In the genomic region with DNA sequence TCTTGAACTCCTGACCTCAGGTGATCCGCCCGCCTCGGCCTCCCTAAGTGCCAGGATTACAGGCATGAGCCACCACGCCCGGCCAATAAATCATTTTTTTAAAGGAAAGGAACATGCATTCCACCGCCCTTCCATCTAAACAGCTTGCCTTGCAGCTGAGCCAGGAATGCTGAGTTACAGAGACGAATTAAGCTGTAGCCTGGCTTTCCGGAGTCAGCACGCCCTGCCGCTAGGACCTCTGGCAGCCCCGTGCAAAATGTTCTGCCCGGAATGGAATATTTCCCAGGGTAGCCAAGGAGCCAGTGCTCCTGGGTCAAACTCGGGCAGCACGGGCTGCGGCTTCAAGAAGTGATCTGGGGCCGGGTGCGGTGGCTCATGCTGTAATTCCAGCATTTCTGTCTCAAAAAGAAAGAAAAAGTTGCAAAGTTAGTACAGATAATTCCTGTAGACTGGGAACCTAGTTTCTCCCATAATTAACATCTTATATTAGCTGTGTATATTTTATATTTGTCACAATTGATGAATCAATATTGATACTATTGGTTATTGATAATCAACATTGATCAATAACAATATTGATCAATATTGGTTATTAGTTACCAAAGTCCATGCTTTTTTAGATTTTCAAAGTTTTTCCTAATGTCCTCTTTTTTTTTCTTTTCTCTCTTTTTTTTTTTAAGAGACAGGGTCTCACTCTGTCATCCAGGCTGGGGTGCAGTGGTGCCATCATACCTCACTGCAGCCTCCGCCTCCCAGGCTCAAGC, we compare ENCODE assay signal across 27 cellular contexts. TPM values are rescaled to one million over a fixed set of nuclear protein-coding genes. Genes with fewer than 3 reads are reported as not detected.
DNase-seq lines count a peak whose midpoint lies in the region; ATAC-seq and TF ChIP-seq lines count a peak whose summit lies in the region.
"Had no signal": no experiment of that assay in that cellular context is flagged by ENCODE, and none has a peak within 500 bp of the region (broad histone marks: within the 10 kb centered on the region; RNA-seq: fewer than 3 reads in every experiment).

No MANE protein-coding gene starts in this region.

- ATAC-seq in Right ventricle myocardium superior (ENCODE audit: poor library complexity) = peak; percentile 69
- ATAC-seq in left cardiac atrium = no peak
- no peak for ATAC-seq in HG02571 (IDR thresholded peaks at IDR 0.05; ENCODE audit: unreplicated experiment)
- ATAC-seq: activated CD8-positive, alpha-beta memory T cell treated with anti-CD3 and anti-CD28 coated beads, Interleukin-2, amount 10 ng/mL, durations not matched to agents 7 days and 5 days; naive thymus-derived CD4-positive, alpha-beta T cell had no signal

- H3K4me2 ChIP-seq in osteoblast (ENCODE audit: insufficient read depth, low read length) = no peak overlapping the region
- H3K4me2 ChIP-seq: BLaER1 had no signal

- TF ChIP-seq POLR2A in esophagus muscularis mucosa (IDR thresholded peaks at IDR 0.05; ENCODE audit: low read depth) = no peak

- no peaks in the 10 kb centered on the region for H3K36me3 ChIP-seq in esophagus muscularis mucosa
- no peaks in the 10 kb centered on the region for H3K36me3 ChIP-seq in osteoblast (ENCODE audit: insufficient read depth, low read length)
- H3K36me3 ChIP-seq: BLaER1, heart left ventricle, thyroid gland had no signal

- H3K79me2 ChIP-seq in osteoblast (ENCODE audit: insufficient read depth, low read length) = no peaks in the 10 kb centered on the region

- intact Hi-C loops in Right ventricle myocardium superior (cut with DNase I) = no loop called here
- intact Hi-C loops in left cardiac atrium (cut with DNase I) = no loop called here
- intact Hi-C loops in esophagus muscularis mucosa (cut with DNase I) = no loop called here

- H4K20me1 ChIP-seq in osteoblast (ENCODE audit: insufficient read depth, low read length) = no peaks in the 10 kb centered on the region
- H4K20me1 ChIP-seq: BLaER1 had no signal

- peaks cover 0 to 8% (median 8%) of the 10 kb centered on the region in 4 donors for H3K9me3 ChIP-seq in esophagus muscularis mucosa
- no peaks in the 10 kb centered on the region for H3K9me3 ChIP-seq in osteoblast (ENCODE audit: low read depth, low read length)
- H3K9me3 ChIP-seq: thyroid gland had no signal

- no peak overlapping the region for H2AFZ ChIP-seq in osteoblast (ENCODE audit: low read length)

- WGBS in esophagus muscularis mucosa = 53% methylated on average over 18 of the region's 18 CpGs

- DNase-seq in Right ventricle myocardium superior (no peak), left cardiac atrium (no peak), esophagus muscularis mucosa (ENCODE audit: extremely low spot score) (no peak), osteoblast (ENCODE audit: insufficient read length, low spot score, missing footprints) (peak; percentile 4), C1 segment of cervical spinal cord (lab: John Stamatoyannopoulos, UW) (no peak), dedifferentiated amniotic fluid mesenchymal stem cell (ENCODE audit: extremely low spot score) (no peak), anterior cingulate cortex (lab: John Stamatoyannopoulos, UW) (no peak)
- DNase-seq: activated CD4-positive, alpha-beta T cell treated with anti-CD3 and anti-CD28 coated beads, Interleukin-2, amount 50 U/mL, for 1 hour; activated CD8-positive, alpha-beta memory T cell treated with anti-CD3 and anti-CD28 coated beads, Interleukin-2, amount 10 ng/mL, durations not matched to agents 7 days and 5 days; activated naive CD4-positive, alpha-beta T cell treated with anti-CD3 and anti-CD28 coated beads, Interleukin-2, amount 50 U/mL, for 16 hours; Caco-2; cerebellar nuclear complex; H9; naive thymus-derived CD4-positive, alpha-beta T cell; NCI-H1048; NCI-H1930; NCI-H345; NCI-H774; nucleus accumbens; stimulated activated CD4-positive, alpha-beta T cell treated with anti-CD3 and anti-CD28 coated beads, Interleukin-4, amount 100 ng/mL, for 4 hours; stimulated activated naive CD4-positive, alpha-beta T cell treated with Interleukin-2 at 50 U/mL for 16 hours; thyroid gland had no signal

- peaks cover 0 to 8% (median 0%) of the 10 kb centered on the region in 4 donors for H3K27me3 ChIP-seq in esophagus muscularis mucosa
- H3K27me3 ChIP-seq in osteoblast (ENCODE audit: insufficient read depth, low read length) = peaks cover 2% of the 10 kb centered on the region
- H3K27me3 ChIP-seq: BLaER1, heart left ventricle, thyroid gland had no signal

- no peak overlapping the region for H3K4me3 ChIP-seq in esophagus muscularis mucosa
- H3K4me3 ChIP-seq in osteoblast (ENCODE audit: insufficient read depth, low read length) = no peak overlapping the region
- H3K4me3 ChIP-seq: BLaER1, heart left ventricle, thyroid gland had no signal

- peaks cover 0 to 16% (median 14%) of the 10 kb centered on the region in 4 donors for H3K4me1 ChIP-seq in esophagus muscularis mucosa
- H3K4me1 ChIP-seq in osteoblast (ENCODE audit: insufficient read depth, low read length) = no peaks in the 10 kb centered on the region
- H3K4me1 ChIP-seq: BLaER1, Caco-2, heart left ventricle, thyroid gland had no signal

- no peak for TF ChIP-seq EP300 in esophagus muscularis mucosa (IDR thresholded peaks at IDR 0.05)

- H3K27ac ChIP-seq in esophagus muscularis mucosa (replicated peaks in 1 of 4) = peak overlapping the region; percentile 29 to 71 (median 45)
- no peak overlapping the region for H3K27ac ChIP-seq in osteoblast (ENCODE audit: low read depth, low read length)
- H3K27ac ChIP-seq: BLaER1, heart left ventricle, thyroid gland, VCaP had no signal

- TF ChIP-seq CTCF in esophagus muscularis mucosa (IDR thresholded peaks at IDR 0.05) (no peak), osteoblast (IDR thresholded peaks at IDR 0.05; ENCODE audit: extremely low read depth, low read depth, low read length) (no peak)

RNA-seq across cellular contexts. Expression of a gene that starts 19.2 kb away (rescaled TPM):
- total RNA-seq in Right ventricle myocardium superior (not detected), left cardiac atrium (not detected), esophagus muscularis mucosa (1 to 10 TPM in 1 of 4 donors, under 1 TPM in 3; 0.42 to 1.3 (median 0.82) TPM), osteoblast (not detected in 2 replicates)
- total RNA-seq: activated CD8-positive, alpha-beta memory T cell treated with anti-CD3 and anti-CD28 coated beads, Interleukin-2, amount 10 ng/mL, durations not matched to agents 7 days and 5 days; Caco-2; endothelial cell of umbilical vein; heart left ventricle; naive thymus-derived CD4-positive, alpha-beta T cell had no signal

RNA-seq across cellular contexts. Expression of a gene that starts 30.9 kb away (rescaled TPM):
- total RNA-seq in Right ventricle myocardium superior (not detected), left cardiac atrium (under 1 TPM; 0.29 to 0.35 TPM), esophagus muscularis mucosa (under 1 TPM in 1 of 4 donors, not detected in 3; 0.69 TPM), osteoblast (not detected in 2 replicates)
- total RNA-seq: Caco-2, endothelial cell of umbilical vein, thyroid gland had no signal

RNA-seq across cellular contexts. Expression of a gene that starts 33.2 kb away (rescaled TPM):
- total RNA-seq in Right ventricle myocardium superior (589 TPM), left cardiac atrium (1,000 to 10,000 TPM; 1,098 to 1,409 TPM), esophagus muscularis mucosa (1 to 10 TPM in 1 of 4 donors, under 1 TPM in 2, not detected in 1; 0.39 to 2.1 (median 0.69) TPM), osteoblast (not detected in 2 replicates)
- total RNA-seq: activated CD8-positive, alpha-beta memory T cell treated with anti-CD3 and anti-CD28 coated beads, Interleukin-2, amount 10 ng/mL, durations not matched to agents 7 days and 5 days; Caco-2; endothelial cell of umbilical vein; naive thymus-derived CD4-positive, alpha-beta T cell; thyroid gland had no signal

Comparison
In these comparisons a context has a peak if more than half of its experiments do, and no peak if none do; other contexts are left out.
1. RNA of a gene that starts 33.2 kb away (total RNA-seq): 1,098 to 1,409 TPM in left cardiac atrium and 589 TPM in Right ventricle myocardium superior (single experiment); 0.39 to 2.1 TPM in esophagus muscularis mucosa and not detected in osteoblast; every median in the first group is over 100 times any median in the second.